Comparison of ENCODE assay signal across 1 cellular context in the genomic region with DNA sequence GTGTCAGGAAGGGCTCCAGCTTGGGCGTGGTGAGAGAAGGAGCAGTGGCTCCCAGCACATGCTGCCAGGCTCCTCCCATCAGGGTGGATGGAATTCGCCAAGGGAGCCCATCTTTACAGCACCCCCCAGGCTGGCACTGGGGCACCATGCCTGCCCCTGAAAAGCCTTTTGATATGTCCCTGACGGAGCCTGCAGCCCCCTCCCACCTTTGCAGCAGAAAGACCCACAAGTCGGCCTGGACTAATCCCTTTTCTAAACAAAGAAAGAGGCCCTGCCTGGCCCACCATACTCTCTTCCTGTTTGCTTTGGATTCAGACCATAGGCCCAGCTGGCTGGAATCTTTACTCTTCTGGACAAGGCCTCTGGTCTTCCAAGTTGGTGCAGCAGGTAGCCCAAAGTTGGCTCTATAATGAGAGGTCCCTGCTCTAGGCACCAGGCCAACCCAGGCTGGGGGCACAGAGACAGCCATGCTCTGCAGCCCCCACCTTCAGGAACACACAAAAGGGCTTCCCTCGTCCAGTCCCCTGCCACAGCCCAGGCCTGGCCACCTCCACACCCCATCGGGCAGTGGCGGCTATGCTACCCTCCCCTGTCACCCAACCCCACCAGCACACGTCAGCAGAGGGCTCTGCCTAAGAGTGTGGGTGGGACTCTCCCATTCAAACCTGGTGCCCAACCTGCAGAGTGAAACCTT.
TF ChIP-seq lines count a peak whose summit lies in the region.

No MANE protein-coding gene starts in this region.

TF ChIP-seq in IMR-90, 13 proteins besides CTCF, POLR2A, EP300 and RAD21 (continued from another document):
- TF ChIP-seq RFX5 (IDR thresholded peaks at IDR 0.05; ENCODE audit: low read depth, low read length), result no peak
- TF ChIP-seq, protein P1, sequence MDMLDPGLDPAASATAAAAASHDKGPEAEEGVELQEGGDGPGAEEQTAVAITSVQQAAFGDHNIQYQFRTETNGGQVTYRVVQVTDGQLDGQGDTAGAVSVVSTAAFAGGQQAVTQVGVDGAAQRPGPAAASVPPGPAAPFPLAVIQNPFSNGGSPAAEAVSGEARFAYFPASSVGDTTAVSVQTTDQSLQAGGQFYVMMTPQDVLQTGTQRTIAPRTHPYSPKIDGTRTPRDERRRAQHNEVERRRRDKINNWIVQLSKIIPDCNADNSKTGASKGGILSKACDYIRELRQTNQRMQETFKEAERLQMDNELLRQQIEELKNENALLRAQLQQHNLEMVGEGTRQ (IDR thresholded peaks at IDR 0.05; ENCODE audit: low read depth, low read length), result no peak
- no peak for TF ChIP-seq FOS (IDR thresholded peaks at IDR 0.05; ENCODE audit: low read depth, low read length)
- TF ChIP-seq, protein P2, sequence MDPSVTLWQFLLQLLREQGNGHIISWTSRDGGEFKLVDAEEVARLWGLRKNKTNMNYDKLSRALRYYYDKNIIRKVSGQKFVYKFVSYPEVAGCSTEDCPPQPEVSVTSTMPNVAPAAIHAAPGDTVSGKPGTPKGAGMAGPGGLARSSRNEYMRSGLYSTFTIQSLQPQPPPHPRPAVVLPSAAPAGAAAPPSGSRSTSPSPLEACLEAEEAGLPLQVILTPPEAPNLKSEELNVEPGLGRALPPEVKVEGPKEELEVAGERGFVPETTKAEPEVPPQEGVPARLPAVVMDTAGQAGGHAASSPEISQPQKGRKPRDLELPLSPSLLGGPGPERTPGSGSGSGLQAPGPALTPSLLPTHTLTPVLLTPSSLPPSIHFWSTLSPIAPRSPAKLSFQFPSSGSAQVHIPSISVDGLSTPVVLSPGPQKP (IDR thresholded peaks at IDR 0.05; ENCODE audit: borderline replicate concordance, low read depth, low read length), result no peak
- TF ChIP-seq CEBPB (IDR thresholded peaks at IDR 0.05; ENCODE audit: low read depth, low read length), result no peak
- no peak for TF ChIP-seq CHD1 (IDR thresholded peaks at IDR 0.05; ENCODE audit: low read depth, low read length)
- no peak for TF ChIP-seq BHLHE40 (IDR thresholded peaks at IDR 0.05; ENCODE audit: low read depth, low read length)
- no peak for TF ChIP-seq NFE2L2 (IDR thresholded peaks at IDR 0.05; ENCODE audit: low read depth, low read length)
- no peak for TF ChIP-seq SMC3 (IDR thresholded peaks at IDR 0.05; ENCODE audit: low read depth, low read length)
- TF ChIP-seq MAZ (IDR thresholded peaks at IDR 0.05; ENCODE audit: borderline replicate concordance, low read depth, low read length), result no peak
- no peak for TF ChIP-seq MAFK (IDR thresholded peaks at IDR 0.05; ENCODE audit: low read depth, low read length)
